15 cellular contexts compared by ENCODE assay signal in genomic region chr10:16949806-16950205, GRCh38.
A peak's percentile ranks its signal among the peaks of the same experiment; 100 is the strongest.
DNase-seq lines count a peak whose midpoint lies in the region; FAIRE-seq and TF ChIP-seq lines count a peak whose summit lies in the region.
"Had no signal": no experiment of that assay in that cellular context is flagged by ENCODE, and none has a peak within 500 bp of the region (broad histone marks: within the 10 kb centered on the region; RNA-seq: fewer than 3 reads in every experiment).

No MANE protein-coding gene starts in this region.

- H3K9me3 ChIP-seq in thyroid gland = no peaks in the 10 kb centered on the region

- no peaks in the 10 kb centered on the region for H3K79me1 ChIP-seq in mesendoderm (ENCODE audit: low read length)

- H3K4me3 ChIP-seq in astrocyte of the spinal cord (ENCODE audit: low read depth, low read length) (no peak overlapping the region), mesendoderm (ENCODE audit: low read length) (no peak overlapping the region), thyroid gland (replicated peaks in 1 of 3) (no peak overlapping the region)
- H3K4me3 ChIP-seq: GM23338 had no signal

- H3K79me2 ChIP-seq in mesendoderm (ENCODE audit: control insufficient read depth, insufficient read depth, low read length) = no peaks in the 10 kb centered on the region

- POLR2A ChIA-PET in GM10248 (lab: Yijun Ruan, JAX) = no interaction called here

- WGBS in mesendoderm (ENCODE audit: extremely low coverage, insufficient coverage, low lambda C conversion rate) = no CpG with 5 or more reads among the region's 11 CpGs
- WGBS in thyroid gland, 2 donors = 21 to 31% methylated on average over 11 of the region's 11 CpGs

- peak overlapping the region; percentile 93 for H2BK15ac ChIP-seq in mesendoderm (replicated peaks; ENCODE audit: low read depth)

- H3K18ac ChIP-seq in mesendoderm (ENCODE audit: low read length) = no peak overlapping the region

- H3K36me3 Mint-ChIP-seq in HFFc6 (ENCODE audit: low read depth) = no peaks in the 10 kb centered on the region; the same call in 1 of the 2 replicates

- FAIRE-seq in H54 (lab: Jason Lieb, UNC) = no peak

- CTCF ChIA-PET in GM10248 (lab: Yijun Ruan, JAX) = no interaction called here

- H3K9ac ChIP-seq in mesendoderm (ENCODE audit: low read length) = no peak overlapping the region

- H3K36me3 ChIP-seq in mesendoderm (ENCODE audit: control insufficient read depth, insufficient read depth, low read length) = no peaks in the 10 kb centered on the region
- H3K36me3 ChIP-seq in thyroid gland = no peaks in the 10 kb centered on the region

- H3K4me1 ChIP-seq in mesendoderm (ENCODE audit: control insufficient read depth, low read depth, low read length) = peaks cover 8% of the 10 kb centered on the region
- H3K4me1 ChIP-seq in thyroid gland = peaks cover 29 to 47% of the 10 kb centered on the region in 2 donors

- no peak overlapping the region for H4K8ac ChIP-seq in mesendoderm (ENCODE audit: low read depth, low read length)

- no peak overlapping the region for H2AK5ac ChIP-seq in mesendoderm (ENCODE audit: low read length)

- H3K4me3 Mint-ChIP-seq in HFFc6 = peak overlapping the region; percentile 73
- H3K4me3 Mint-ChIP-seq: CD4-positive, CD25-positive, alpha-beta regulatory T cell; GM23338 had no signal

- TF ChIP-seq POLR2A in thyroid gland (IDR thresholded peaks at IDR 0.05) (no peak), H54 (IDR thresholded peaks at IDR 0.05; ENCODE audit: low read depth, low read length) (no peak)

- no peak overlapping the region for H3K27ac ChIP-seq in mesendoderm (ENCODE audit: low read depth, low read length)
- peak overlapping the region; percentile 47 to 64 (median 52) for H3K27ac ChIP-seq in thyroid gland

- H3K27ac Mint-ChIP-seq in HFFc6 = peak overlapping the region; percentile 84
- H3K27ac Mint-ChIP-seq: GM23338 had no signal

- H3K4ac ChIP-seq in mesendoderm (ENCODE audit: low read depth, low read length) = no peak overlapping the region

- intact Hi-C loops in thyroid gland (cut with DNase I) = no loop called here

- TF ChIP-seq CTCF in HFFc6 (IDR thresholded peaks at IDR 0.05) = no peak
- no peak for TF ChIP-seq CTCF in astrocyte of the spinal cord (IDR thresholded peaks at IDR 0.05; ENCODE audit: low read depth, low read length)
- no peak for TF ChIP-seq CTCF in thyroid gland (IDR thresholded peaks at IDR 0.05)
- no peak for TF ChIP-seq CTCF in GM10248 (IDR thresholded peaks at IDR 0.05; ENCODE audit: control extremely low read depth, extremely low read depth, low read depth, missing control alignments)

- no peak overlapping the region for H2BK120ac ChIP-seq in mesendoderm (ENCODE audit: low read depth, low read length)

- in situ Hi-C loops in astrocyte of the spinal cord (cut with HindIII; ENCODE audit: low sequenced_read_pairs) = no loop called here

- H3K23ac ChIP-seq in mesendoderm (ENCODE audit: low read length) = no peak overlapping the region

- H3K9me3 Mint-ChIP-seq in HFFc6 = no peaks in the 10 kb centered on the region
- H3K9me3 Mint-ChIP-seq: CD4-positive, CD25-positive, alpha-beta regulatory T cell; GM23338 had no signal

- no peak overlapping the region for H2BK5ac ChIP-seq in mesendoderm (ENCODE audit: low read length)

- peaks cover 71% of the 10 kb centered on the region for H3K4me1 Mint-ChIP-seq in HFFc6 (ENCODE audit: low read depth)

- H3K56ac ChIP-seq in mesendoderm (ENCODE audit: low read length) = no peak overlapping the region

- H3K4me2 ChIP-seq in mesendoderm (ENCODE audit: low read length) = no peak overlapping the region
- H3K4me2 ChIP-seq: GM23338 had no signal

- H3K27me3 Mint-ChIP-seq in HFFc6 (ENCODE audit: insufficient read depth) = no peaks in the 10 kb centered on the region
- H3K27me3 Mint-ChIP-seq: CD4-positive, CD25-positive, alpha-beta regulatory T cell had no signal

- H3K27me3 ChIP-seq in mesendoderm (ENCODE audit: insufficient read depth, low read length, poor library complexity) (no peaks in the 10 kb centered on the region), thyroid gland (no peaks in the 10 kb centered on the region)

- no peak overlapping the region for H4K5ac ChIP-seq in mesendoderm (ENCODE audit: low read length)

- DNase-seq in HFFc6 = no peak
- peak; percentile 15 for DNase-seq in astrocyte of the spinal cord (ENCODE audit: low read depth, low spot score)
- DNase-seq in mesendoderm = no peak
- peak; percentile 74 to 77 for DNase-seq in thyroid gland
- no peak for DNase-seq in GM10248 (ENCODE audit: extremely low spot score)
- no peak for DNase-seq in stimulated activated CD4-positive, alpha-beta T cell treated with anti-CD3 and anti-CD28 coated beads, Interleukin-1b, Interleukin-23, amount 100 ng/mL, for 48 hours
- DNase-seq in H54 (ENCODE audit: insufficient read length, low spot score) = no peak
- DNase-seq: CD4-positive, CD25-positive, alpha-beta regulatory T cell; DND-41; KBM-7; NCI-H1048; NCI-H446 treated with DMSO at 0.1 percent for 48 hours; NCI-H774; Right ventricle myocardium superior had no signal

Comparison
In these comparisons a context has a peak if more than half of its experiments do, and no peak if none do; other contexts are left out.
1. DNase-seq: peak in astrocyte of the spinal cord (single experiment) and thyroid gland (2 of 2); none in HFFc6 (single experiment), mesendoderm (single experiment), GM10248 (single experiment), stimulated activated CD4-positive, alpha-beta T cell treated with anti-CD3 and anti-CD28 coated beads, Interleukin-1b, Interleukin-23, amount 100 ng/mL, for 48 hours (single experiment) and H54 (single experiment).